ENCODE assay signal across 8 cellular contexts in genomic region chr2:61065706-61066688, GRCh38. TPM values are rescaled to one million over a fixed set of nuclear protein-coding genes. Genes with fewer than 3 reads are reported as not detected.
DNase-seq lines count a peak whose midpoint lies in the region; ATAC-seq, FAIRE-seq and TF ChIP-seq lines count a peak whose summit lies in the region.

SANBR (plus strand) TSS chr2:61065871; CDS start chr2:61070351, 4,480 bp downstream.

- no peaks in the 10 kb centered on the region for H3K27me3 Mint-ChIP-seq in T-helper 2 cell treated with Interferon-gamma antibody and Interleukin-4, amounts not matched to agents 5 μg/mL and 100 μg/mL, for 36 hours (ENCODE audit: low read depth)
- no peaks in the 10 kb centered on the region for H3K27me3 Mint-ChIP-seq in astrocyte (ENCODE audit: low read depth, unreplicated experiment)

- peak within 1 kb of the TSS; percentile 99 for H3K4me3 Mint-ChIP-seq in T-helper 2 cell treated with Interferon-gamma antibody and Interleukin-4, amounts not matched to agents 5 μg/mL and 100 μg/mL, for 36 hours
- H3K4me3 Mint-ChIP-seq in astrocyte (ENCODE audit: unreplicated experiment) = peak within 1 kb of the TSS; percentile 99

- H3K36me3 Mint-ChIP-seq in T-helper 2 cell treated with Interferon-gamma antibody and Interleukin-4, amounts not matched to agents 5 μg/mL and 100 μg/mL, for 36 hours (ENCODE audit: low read depth) = peaks cover 6% of the 10 kb centered on the region
- peaks cover 1% of the 10 kb centered on the region for H3K36me3 Mint-ChIP-seq in astrocyte (ENCODE audit: low read depth, unreplicated experiment)

- peak within 1 kb of the TSS; percentile 80 for H3K4me3 ChIP-seq in astrocyte (ENCODE audit: insufficient read depth, low read depth, low read length)
- peak within 1 kb of the TSS; percentile 75 to 83 for H3K4me3 ChIP-seq in vagina

- H3K27me3 ChIP-seq in astrocyte (ENCODE audit: insufficient read depth, low read length) (no peaks in the 10 kb centered on the region), vagina (no peaks in the 10 kb centered on the region)

- peak within 1 kb of the TSS; percentile 89 for H3K27ac Mint-ChIP-seq in T-helper 2 cell treated with Interferon-gamma antibody and Interleukin-4, amounts not matched to agents 5 μg/mL and 100 μg/mL, for 36 hours
- peak within 1 kb of the TSS; percentile 82 for H3K27ac Mint-ChIP-seq in astrocyte (ENCODE audit: unreplicated experiment)

- DNase-seq in NCI-H146 treated with DMSO at 0.1 percent for 48 hours (lab: John Stamatoyannopoulos, UW; ENCODE audit: unreplicated experiment) (peak; percentile 89), astrocyte (ENCODE audit: low read depth) (peak; percentile 63), hippocampal formation (lab: John Stamatoyannopoulos, UW) (peak; percentile 83 to 88), renal cortical epithelial cell (ENCODE audit: low read depth) (peak; percentile 47), vagina (ENCODE audit: extremely low spot score in 2 of 2) (peak; percentile 90 to 96)
- DNase-seq in T-helper 2 cell treated with Interferon-gamma antibody and Interleukin-4, amounts not matched to agents 5 μg/mL and 100 μg/mL, for 36 hours (ENCODE audit: low spot score) = peak; percentile 89

- no peak for TF ChIP-seq CTCF in astrocyte (IDR thresholded peaks at IDR 0.05; ENCODE audit: insufficient read depth, low read depth, low read length)
- TF ChIP-seq CTCF in vagina (IDR thresholded peaks at IDR 0.05) = peak in 1 of 3 experiments; percentile 38

- H3K4me2 ChIP-seq in astrocyte (ENCODE audit: low read length) = peak within 1 kb of the TSS; percentile 97

- peak in 1 of 2 donors; percentile 13 for TF ChIP-seq POLR2A in vagina (IDR thresholded peaks at IDR 0.05)

- H3K27ac ChIP-seq in astrocyte (ENCODE audit: low read depth, low read length) (peak within 1 kb of the TSS; percentile 64), vagina (peak within 1 kb of the TSS; percentile 83)

- H2AFZ ChIP-seq in astrocyte (ENCODE audit: low read depth, low read length) = peak within 1 kb of the TSS; percentile 80

- no peak for FAIRE-seq in astrocyte (lab: Jason Lieb, UNC)

- peaks cover 16% of the 10 kb centered on the region for H3K4me1 Mint-ChIP-seq in T-helper 2 cell treated with Interferon-gamma antibody and Interleukin-4, amounts not matched to agents 5 μg/mL and 100 μg/mL, for 36 hours (ENCODE audit: low read depth)
- H3K4me1 Mint-ChIP-seq in astrocyte (ENCODE audit: low read depth, unreplicated experiment) = peaks cover 2% of the 10 kb centered on the region

- intact Hi-C loops in vagina (cut with DNase I) = loop anchor here (5.0 kb wide), 1 partner anchor 49 kb away; the partner anchor contains the start of genes PEX13 and PUS10

- H3K4me1 ChIP-seq in astrocyte (ENCODE audit: insufficient read depth, low read length) (no peaks in the 10 kb centered on the region), vagina (no peaks in the 10 kb centered on the region)

- no peaks in the 10 kb centered on the region for H3K9me3 Mint-ChIP-seq in T-helper 2 cell treated with Interferon-gamma antibody and Interleukin-4, amounts not matched to agents 5 μg/mL and 100 μg/mL, for 36 hours
- H3K9me3 Mint-ChIP-seq in astrocyte (ENCODE audit: unreplicated experiment) = no peaks in the 10 kb centered on the region

- H3K79me2 ChIP-seq in astrocyte (ENCODE audit: insufficient read depth, low read length) = peaks cover 31% of the 10 kb centered on the region

- ATAC-seq in GM18502 (IDR thresholded peaks at IDR 0.05; ENCODE audit: poor library complexity, unreplicated experiment) (peak; percentile 97), HG02870 (IDR thresholded peaks at IDR 0.05; ENCODE audit: unreplicated experiment) (peak; percentile 94)

- peak within 1 kb of the TSS; percentile 87 for H3K9ac ChIP-seq in astrocyte (ENCODE audit: low read length)

- H3K9me3 ChIP-seq in astrocyte (ENCODE audit: insufficient read depth, low read depth, low read length) (no peaks in the 10 kb centered on the region), vagina (no peaks in the 10 kb centered on the region)

- H4K20me1 ChIP-seq in astrocyte (ENCODE audit: insufficient read depth, low read length) = peaks cover 4% of the 10 kb centered on the region

- H3K36me3 ChIP-seq in astrocyte (ENCODE audit: insufficient read depth, low read length) = peaks cover 3% of the 10 kb centered on the region
- H3K36me3 ChIP-seq in vagina = no peaks in the 10 kb centered on the region

RNA-seq across cellular contexts. Expression of gene SANBR, which starts in this region (rescaled TPM):
- total RNA-seq in astrocyte = 13.7 and 14.0 TPM in 2 replicates
- total RNA-seq in renal cortical epithelial cell = 14.6 and 21.3 TPM in 2 replicates
- total RNA-seq in vagina = 7.9 TPM

Comparison
In these comparisons a context has a peak if more than half of its experiments do, and no peak if none do; other contexts are left out.
1. Peak in every context shown above with its lines: DNase-seq, ATAC-seq, H3K4me3 ChIP-seq and H3K27ac ChIP-seq.